ENCODE assay signal across 7 cellular contexts in the genomic region with DNA sequence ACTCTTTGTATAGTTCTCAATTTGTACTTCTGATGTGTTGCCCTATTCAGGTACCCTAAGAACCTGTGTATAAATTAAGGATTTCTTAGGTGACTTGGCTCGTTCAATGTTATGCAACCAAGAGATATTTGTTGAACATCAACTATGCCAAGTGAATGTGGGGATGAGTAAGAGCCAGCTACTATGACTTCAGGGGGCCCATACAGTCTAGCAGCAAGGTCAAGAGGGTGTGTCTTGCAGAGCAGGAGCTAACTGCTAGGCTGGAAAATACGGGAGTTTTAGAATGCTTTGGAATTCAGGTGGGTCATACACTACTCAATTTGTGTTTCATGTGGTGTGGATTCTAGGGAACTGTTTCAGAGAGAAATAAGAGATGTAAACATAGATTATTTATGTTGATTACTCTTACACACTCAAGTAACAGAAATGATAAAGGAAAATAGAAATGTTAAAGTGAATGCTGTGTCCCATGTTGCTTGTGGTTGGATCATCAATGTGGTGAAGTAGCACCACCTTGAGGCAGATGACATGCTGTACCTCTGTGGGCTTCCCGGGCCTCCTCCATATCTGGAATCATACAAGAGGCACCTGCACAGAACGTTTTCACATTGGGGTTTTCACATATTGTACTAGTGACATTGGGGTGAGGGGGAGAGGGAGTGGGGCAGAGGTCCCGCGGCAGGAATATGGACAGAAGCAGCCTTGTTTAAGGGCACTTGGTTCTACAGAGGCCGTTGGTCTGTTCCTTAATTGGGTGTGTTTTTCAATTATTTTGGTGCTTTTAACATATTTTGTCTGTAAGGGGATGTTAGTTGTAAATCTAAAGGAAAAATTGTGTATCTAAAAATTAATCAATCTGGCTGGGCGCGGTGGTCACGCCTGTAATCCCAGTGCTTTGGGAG.
DNase-seq lines count a peak whose midpoint lies in the region; FAIRE-seq and TF ChIP-seq lines count a peak whose summit lies in the region.

No MANE protein-coding gene starts in this region.

- H3K27ac ChIP-seq in brain microvascular endothelial cell: no peak overlapping the region

- DNase-seq in HCEC 1CT: peak; percentile 63
- peak; percentile 90 for DNase-seq in NAMALWA (ENCODE audit: low spot score)
- DNase-seq in T follicular helper cell (ENCODE audit: low read depth): peak; percentile 30
- peak; percentile 61 for DNase-seq in brain microvascular endothelial cell
- peak; percentile 28 to 31 for DNase-seq in stimulated activated CD4-positive, alpha-beta T cell treated with anti-CD3 and anti-CD28 coated beads, Interleukin-2, amount 100 ng/mL, for 48 hours

- H3K36me3 ChIP-seq in brain microvascular endothelial cell (replicated peaks): peaks cover 20% of the 10 kb centered on the region

- H3K27me3 ChIP-seq in brain microvascular endothelial cell (replicated peaks): no peaks in the 10 kb centered on the region

- no peak overlapping the region for H3K4me3 ChIP-seq in brain microvascular endothelial cell (ENCODE audit: low read depth, low read length)

- FAIRE-seq in islet of Langerhans (lab: Jason Lieb, UNC): peak; percentile 56

- TF ChIP-seq CTCF in GM12872 (IDR thresholded peaks at IDR 0.05; ENCODE audit: insufficient read depth, low read depth, low read length): peak; percentile 80
- TF ChIP-seq CTCF in brain microvascular endothelial cell (IDR thresholded peaks at IDR 0.05; ENCODE audit: low read depth, low read length, missing control alignments): peak; percentile 76

- in situ Hi-C loops in brain microvascular endothelial cell (cut with HindIII; ENCODE audit: low pct_ligation_motif_present, low sequenced_read_pairs): no loop called here

Comparison
In these comparisons a context has a peak if more than half of its experiments do, and no peak if none do; other contexts are left out.
1. DNase-seq: peak in every context shown above with its lines; median percentile 90 in NAMALWA; 63 in HCEC 1CT; 61 in brain microvascular endothelial cell; 30 in T follicular helper cell; 30 in stimulated activated CD4-positive, alpha-beta T cell treated with anti-CD3 and anti-CD28 coated beads, Interleukin-2, amount 100 ng/mL, for 48 hours.